ENCODE assay signal across 28 cellular contexts in the genomic region with DNA sequence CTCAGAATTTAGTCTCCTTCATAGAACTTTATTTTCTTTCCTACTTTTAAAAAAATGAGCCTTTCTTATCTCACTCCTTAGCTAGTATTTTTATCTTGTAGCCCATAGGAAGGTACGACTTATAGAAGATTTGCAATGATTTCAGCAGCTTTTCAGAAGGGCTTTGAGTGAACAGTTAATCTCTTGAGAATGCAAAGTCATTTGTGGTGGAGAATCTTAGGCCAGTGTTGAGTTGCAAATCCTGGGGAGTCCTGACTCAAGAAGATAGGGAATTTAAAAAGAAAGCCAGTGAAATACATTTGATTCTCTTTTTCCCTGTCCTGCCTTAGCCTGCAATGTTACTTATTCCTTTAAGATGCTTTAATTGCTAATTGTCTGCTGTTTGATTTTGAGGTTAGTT. TPM values are rescaled to one million over a fixed set of nuclear protein-coding genes. Genes with fewer than 3 reads are reported as not detected.
A peak's percentile ranks its signal among the peaks of the same experiment; 100 is the strongest.
DNase-seq lines count a peak whose midpoint lies in the region; ATAC-seq, FAIRE-seq and TF ChIP-seq lines count a peak whose summit lies in the region.
"Had no signal": no experiment of that assay in that cellular context is flagged by ENCODE, and none has a peak within 500 bp of the region (broad histone marks: within the 10 kb centered on the region; RNA-seq: fewer than 3 reads in every experiment).

No MANE protein-coding gene starts in this region.

- no peak for TF ChIP-seq CTCF in HFFc6 (IDR thresholded peaks at IDR 0.05)
- TF ChIP-seq CTCF in pancreas (IDR thresholded peaks at IDR 0.05), result no peak
- no peak for TF ChIP-seq CTCF in stomach (IDR thresholded peaks at IDR 0.05)

- H3K4me1 Mint-ChIP-seq in HFFc6 (ENCODE audit: low read depth), result peaks cover 69% of the 10 kb centered on the region
- H3K4me1 Mint-ChIP-seq: activated naive CD8-positive, alpha-beta T cell treated with anti-CD3 and anti-CD28 coated beads, Interleukin-2, amount 10 ng/mL, durations not matched to agents 7 days and 5 days; stimulated activated naive CD8-positive, alpha-beta T cell treated with anti-CD3 and anti-CD28 coated beads, Interleukin-15, amount 100 ng/mL, for 72 hours had no signal

- FAIRE-seq in pancreas (lab: Jason Lieb, UNC), result no peak
- FAIRE-seq: frontal cortex, G401.6 had no signal

- H3K23ac ChIP-seq in mesendoderm (ENCODE audit: low read length), result no peak overlapping the region

- H2BK120ac ChIP-seq in mesendoderm (ENCODE audit: low read depth, low read length), result no peak overlapping the region

- no peak for TF ChIP-seq POLR2A in stomach (IDR thresholded peaks at IDR 0.05)

- no peak overlapping the region for H2BK15ac ChIP-seq in mesendoderm (replicated peaks; ENCODE audit: low read depth)

- WGBS in mesendoderm (ENCODE audit: extremely low coverage, insufficient coverage, low lambda C conversion rate), result no CpG with 5 or more reads among the region's 1 CpG
- WGBS in pancreas, 2 donors, result 61 to 72% methylated on average over 1 of the region's 1 CpG
- 22 to 46% (median 32%) methylated on average over 1 of the region's 1 CpG for WGBS in stomach, 5 donors

- no peak overlapping the region for H3K9ac ChIP-seq in mesendoderm (ENCODE audit: low read length)

- H3K4me2 ChIP-seq in mesendoderm (ENCODE audit: low read length), result no peak overlapping the region

- H3K27ac ChIP-seq in mesendoderm (ENCODE audit: low read depth, low read length) (no peak overlapping the region), pancreas (no peak overlapping the region), stomach (no peak overlapping the region)
- H3K27ac ChIP-seq: brain microvascular endothelial cell, tibial nerve had no signal

- H4K8ac ChIP-seq in mesendoderm (ENCODE audit: low read depth, low read length), result no peak overlapping the region

- H4K5ac ChIP-seq in mesendoderm (ENCODE audit: low read length), result no peak overlapping the region

- H3K27me3 Mint-ChIP-seq in HFFc6 (ENCODE audit: insufficient read depth), result peaks cover 4% of the 10 kb centered on the region; the same call in 1 of the 2 replicates

- ATAC-seq in pancreas (no peak), HG02642 (IDR thresholded peaks at IDR 0.05; ENCODE audit: poor library complexity, unreplicated experiment) (no peak)
- ATAC-seq: naive thymus-derived CD8-positive, alpha-beta T cell; sciatic nerve; stimulated activated naive CD8-positive, alpha-beta T cell treated with anti-CD3 and anti-CD28 coated beads, Interleukin-15, amount 100 ng/mL, for 72 hours had no signal

- H3K4ac ChIP-seq in mesendoderm (ENCODE audit: low read depth, low read length), result no peak overlapping the region

- no peak overlapping the region for H2BK5ac ChIP-seq in mesendoderm (ENCODE audit: low read length)

- TF ChIP-seq EP300 in stomach (IDR thresholded peaks at IDR 0.05), result no peak

- H3K4me1 ChIP-seq in mesendoderm (ENCODE audit: control insufficient read depth, low read depth, low read length) (peaks cover 3% of the 10 kb centered on the region), pancreas (peaks cover 0 to 7% (median 3%) of the 10 kb centered on the region in 3 donors), stomach (peaks cover 4 to 23% (median 20%) of the 10 kb centered on the region in 4 donors)

- H3K56ac ChIP-seq in mesendoderm (ENCODE audit: low read length), result no peak overlapping the region

- intact Hi-C loops in pancreas (cut with DNase I) (no loop called here), stomach (cut with DNase I; ENCODE audit: low total_unique reads) (no loop called here)

- H3K79me1 ChIP-seq in mesendoderm (ENCODE audit: low read length), result no peaks in the 10 kb centered on the region

- H3K4me3 Mint-ChIP-seq in HFFc6, result no peak overlapping the region
- H3K4me3 Mint-ChIP-seq: activated naive CD8-positive, alpha-beta T cell treated with anti-CD3 and anti-CD28 coated beads, Interleukin-2, amount 10 ng/mL, durations not matched to agents 7 days and 5 days; CD4-positive, alpha-beta memory T cell; naive thymus-derived CD8-positive, alpha-beta T cell; stimulated activated naive CD8-positive, alpha-beta T cell treated with anti-CD3 and anti-CD28 coated beads, Interleukin-15, amount 100 ng/mL, for 72 hours had no signal

- no peaks in the 10 kb centered on the region for H3K27me3 ChIP-seq in mesendoderm (ENCODE audit: insufficient read depth, low read length, poor library complexity)
- H3K27me3 ChIP-seq in pancreas, result no peaks in the 10 kb centered on the region
- H3K27me3 ChIP-seq in stomach, result no peaks in the 10 kb centered on the region
- H3K27me3 ChIP-seq: brain microvascular endothelial cell, MG63, tibial nerve had no signal

- H2AK5ac ChIP-seq in mesendoderm (ENCODE audit: low read length), result no peak overlapping the region

- no peak overlapping the region for H3K18ac ChIP-seq in mesendoderm (ENCODE audit: low read length)

- H3K36me3 ChIP-seq in mesendoderm (ENCODE audit: control insufficient read depth, insufficient read depth, low read length) (no peaks in the 10 kb centered on the region), pancreas (no peaks in the 10 kb centered on the region), stomach (no peaks in the 10 kb centered on the region)
- H3K36me3 ChIP-seq: brain microvascular endothelial cell, MG63, tibial nerve had no signal

- H3K4me3 ChIP-seq in mesendoderm (ENCODE audit: low read length), result no peak overlapping the region
- no peak overlapping the region for H3K4me3 ChIP-seq in pancreas
- no peak overlapping the region for H3K4me3 ChIP-seq in stomach
- H3K4me3 ChIP-seq: MG63, tibial nerve had no signal

- DNase-seq in HFFc6 (peak; percentile 35), amniotic epithelial cell (ENCODE audit: low read depth) (peak; percentile 94), mesendoderm (peak; percentile 54), pancreas (no peak), AG08395 (ENCODE audit: low spot score) (no peak), stomach (no peak)
- DNase-seq: activated CD4-positive, alpha-beta T cell treated with anti-CD3 and anti-CD28 coated beads, Interleukin-2, amount 50 U/mL, for 4 hours; activated CD4-positive, CD25-positive, alpha-beta regulatory T cell; activated CD8-positive, alpha-beta memory T cell treated with anti-CD3 and anti-CD28 coated beads, Interleukin-2, amount 50 U/mL, for 48 hours; activated naive CD8-positive, alpha-beta T cell treated with anti-CD3 and anti-CD28 coated beads, Interleukin-2, amount 10 ng/mL, durations not matched to agents 7 days and 5 days; AML-193; brain microvascular endothelial cell; CD4-positive, alpha-beta memory T cell; effector CD4-positive, alpha-beta T cell; H7; MG63; naive thymus-derived CD8-positive, alpha-beta T cell; NCI-H1417 treated with DMSO at 0.1 percent for 48 hours; NCI-H446; SHP77; stimulated activated naive CD8-positive, alpha-beta T cell treated with anti-CD3 and anti-CD28 coated beads, Interleukin-15, amount 100 ng/mL, for 72 hours; T1000 had no signal

- peaks cover 26% of the 10 kb centered on the region for H3K36me3 Mint-ChIP-seq in HFFc6 (ENCODE audit: low read depth)
- H3K36me3 Mint-ChIP-seq: activated naive CD8-positive, alpha-beta T cell treated with anti-CD3 and anti-CD28 coated beads, Interleukin-2, amount 10 ng/mL, durations not matched to agents 7 days and 5 days; CD4-positive, alpha-beta memory T cell; naive thymus-derived CD8-positive, alpha-beta T cell had no signal

- H3K9me3 ChIP-seq in pancreas (no peaks in the 10 kb centered on the region), stomach (no peaks in the 10 kb centered on the region)
- H3K9me3 ChIP-seq: MG63, tibial nerve had no signal

- H3K9me3 Mint-ChIP-seq in HFFc6, result peaks cover 6% of the 10 kb centered on the region; the same call in 1 of the 2 replicates
- H3K9me3 Mint-ChIP-seq: activated naive CD8-positive, alpha-beta T cell treated with anti-CD3 and anti-CD28 coated beads, Interleukin-2, amount 10 ng/mL, durations not matched to agents 7 days and 5 days; stimulated activated naive CD8-positive, alpha-beta T cell treated with anti-CD3 and anti-CD28 coated beads, Interleukin-15, amount 100 ng/mL, for 72 hours had no signal

- H3K27ac Mint-ChIP-seq in HFFc6, result peak overlapping the region; percentile 60
- H3K27ac Mint-ChIP-seq: activated naive CD8-positive, alpha-beta T cell treated with anti-CD3 and anti-CD28 coated beads, Interleukin-2, amount 10 ng/mL, durations not matched to agents 7 days and 5 days; CD4-positive, alpha-beta memory T cell; naive thymus-derived CD8-positive, alpha-beta T cell; stimulated activated naive CD8-positive, alpha-beta T cell treated with anti-CD3 and anti-CD28 coated beads, Interleukin-15, amount 100 ng/mL, for 72 hours had no signal

- H3K79me2 ChIP-seq in mesendoderm (ENCODE audit: control insufficient read depth, insufficient read depth, low read length), result no peaks in the 10 kb centered on the region

RNA-seq across cellular contexts. Expression of gene LYPD6, which starts 33.6 kb away (rescaled TPM):
- total RNA-seq in HFFc6 (2021; fragmentation: NEBNext Ultra II Directional; extraction: Animal tissue kit (Norgen Biotek cat#: 25700)), result 10 to 100 TPM; 16.7 to 29.4 (median 22.4) TPM
- 2.2 TPM for polyA plus RNA-seq in mesendoderm (2013, experiment 1 of 2)
- polyA plus RNA-seq in mesendoderm (2013, experiment 2 of 2), result 2.2 TPM
- 1 to 10 TPM; 1.3 to 3.1 (median 1.7) TPM for total RNA-seq in pancreas
- polyA plus RNA-seq in pancreas, result 1 to 10 TPM in 1 of 2 donors, under 1 TPM in 1; 0.91 to 1.8 TPM
- 1 to 10 TPM in 2 of 5 donors, under 1 TPM in 1, not detected in 2; 0.45 to 9.7 (median 8.1) TPM for total RNA-seq in stomach
- 1 to 10 TPM in 2 of 3 donors, under 1 TPM in 1; 0.80 to 3.5 (median 1.6) TPM for polyA plus RNA-seq in stomach
- total RNA-seq: activated naive CD8-positive, alpha-beta T cell treated with anti-CD3 and anti-CD28 coated beads, Interleukin-2, amount 10 ng/mL, durations not matched to agents 7 days and 5 days; CD4-positive, alpha-beta memory T cell; mesenteric fat pad; naive thymus-derived CD8-positive, alpha-beta T cell had no signal
- polyA plus RNA-seq: CD4-positive, alpha-beta memory T cell; naive thymus-derived CD8-positive, alpha-beta T cell had no signal

Comparison
In these comparisons a context has a peak if more than half of its experiments do, and no peak if none do; other contexts are left out.
1. DNase-seq: peak in HFFc6 (single experiment), amniotic epithelial cell (single experiment) and mesendoderm (single experiment); none in pancreas (0 of 6), AG08395 (single experiment) and stomach (single experiment).